In genomic region chr12:87661770-87662402, GRCh38 we compare ENCODE assay signal across 1 cellular context.
TF ChIP-seq lines count a peak whose summit lies in the region.

No MANE protein-coding gene starts in this region.

TF ChIP-seq in H1, 55 proteins besides CTCF, POLR2A, EP300 and RAD21 (continued from another document):
- TF ChIP-seq CBX8 (IDR thresholded peaks at IDR 0.05; ENCODE audit: borderline replicate concordance, low read depth, low read length), result no peak
- TF ChIP-seq SRF (IDR thresholded peaks at IDR 0.05; ENCODE audit: low read depth, low read length), result no peak
